ENCODE assay signal across 29 cellular contexts in genomic region chr10:29011511-29011910, GRCh38.
"Had no signal": no experiment of that assay in that cellular context is flagged by ENCODE, and none has a peak within 500 bp of the region (broad histone marks: within the 10 kb centered on the region; RNA-seq: fewer than 3 reads in every experiment).

No MANE protein-coding gene starts in this region.

- H3K36me3 ChIP-seq: adrenal gland had no signal

- H3K9me3 Mint-ChIP-seq: activated B cell treated with CpG ODN at 0.5 μM for 24 hours; activated CD4-positive, alpha-beta T cell treated with anti-CD3 and anti-CD28 coated beads, Interleukin-2, amount 10 ng/mL, durations not matched to agents 24 days and 14 days; activated naive CD4-positive, alpha-beta T cell treated with anti-CD3 and anti-CD28 coated beads, Interleukin-2, amount 10 ng/mL, durations not matched to agents 7 days and 5 days; activated naive CD8-positive, alpha-beta T cell treated with anti-CD3 and anti-CD28 coated beads for 36 hours; activated T-cell treated with anti-CD3 and anti-CD28 coated beads, Interleukin-2, amount 50 U/mL, for 4 hours; activated T-helper 2 cell treated with anti-CD3 and anti-CD28 coated beads, Interferon-gamma antibody, Interleukin-2, Interleukin-4, amounts not matched to agents 10 μg/mL and 5 μg/mL and 100 μg/mL, durations not matched to agents 14 hours and 24 hours and 36 hours; central memory CD8-positive, alpha-beta T cell; T-cell had no signal

- FAIRE-seq: RCC 7860, TTC549 had no signal

- H3K4me3 ChIP-seq: adrenal gland had no signal

- H3K27ac Mint-ChIP-seq: activated B cell treated with CpG ODN at 0.5 μM for 24 hours; activated CD4-positive, alpha-beta T cell treated with anti-CD3 and anti-CD28 coated beads, Interleukin-2, amount 10 ng/mL, durations not matched to agents 24 days and 14 days; activated naive CD4-positive, alpha-beta T cell treated with anti-CD3 and anti-CD28 coated beads, Interleukin-2, amount 10 ng/mL, durations not matched to agents 7 days and 5 days; activated naive CD8-positive, alpha-beta T cell treated with anti-CD3 and anti-CD28 coated beads for 36 hours; activated T-helper 2 cell treated with anti-CD3 and anti-CD28 coated beads, Interferon-gamma antibody, Interleukin-2, Interleukin-4, amounts not matched to agents 10 μg/mL and 5 μg/mL and 100 μg/mL, durations not matched to agents 14 hours and 24 hours and 36 hours; brain; T-cell had no signal

- H3K27me3 Mint-ChIP-seq: activated B cell treated with CpG ODN at 0.5 μM for 24 hours; activated CD4-positive, alpha-beta T cell treated with anti-CD3 and anti-CD28 coated beads, Interleukin-2, amount 10 ng/mL, durations not matched to agents 24 days and 14 days had no signal

- H3K27ac ChIP-seq: adrenal gland had no signal

- H3K9me3 ChIP-seq: adrenal gland had no signal

- DNase-seq: activated B cell treated with CpG ODN at 0.5 μM for 24 hours; activated CD4-positive, alpha-beta T cell treated with anti-CD3 and anti-CD28 coated beads for 1 hour; activated CD4-positive, alpha-beta T cell treated with anti-CD3 and anti-CD28 coated beads, Interleukin-2, amount 10 ng/mL, durations not matched to agents 24 days and 14 days; activated CD4-positive, alpha-beta T cell treated with anti-CD3 and anti-CD28 coated beads, Interleukin-2, amount 50 U/mL, for 48 hours; activated gamma-delta T cell treated with Interleukin-2 at 50 U/mL for 16 hours; activated naive CD4-positive, alpha-beta T cell treated with anti-CD3 and anti-CD28 coated beads, Interleukin-2, amount 10 ng/mL, durations not matched to agents 7 days and 5 days; activated naive CD8-positive, alpha-beta T cell treated with anti-CD3 and anti-CD28 coated beads for 36 hours; activated T-cell treated with anti-CD3 and anti-CD28 coated beads, Interleukin-2, amount 50 U/mL, for 4 hours; adrenal gland; anterior cingulate cortex; KG1; NCI-H1092; NCI-H1417; NCI-H1930; NCI-H2171; NCI-H2227 treated with DMSO at 0.1 percent for 48 hours; NCI-H446 treated with DMSO at 0.1 percent for 48 hours; NCI-H526 treated with DMSO at 0.1 percent for 48 hours; NCI-H82; OCI-M1; SHP77 treated with DMSO at 0.1 percent for 48 hours; T-cell; T-helper 2 cell; T1000 had no signal

- H3K36me3 Mint-ChIP-seq: activated naive CD4-positive, alpha-beta T cell treated with anti-CD3 and anti-CD28 coated beads, Interleukin-2, amount 10 ng/mL, durations not matched to agents 7 days and 5 days; activated naive CD8-positive, alpha-beta T cell treated with anti-CD3 and anti-CD28 coated beads for 36 hours; brain; T-cell had no signal

- H3K27me3 ChIP-seq: adrenal gland had no signal

- H3K4me1 ChIP-seq: adrenal gland had no signal

- H3K4me1 Mint-ChIP-seq: activated B cell treated with CpG ODN at 0.5 μM for 24 hours; activated CD4-positive, alpha-beta T cell treated with anti-CD3 and anti-CD28 coated beads, Interleukin-2, amount 10 ng/mL, durations not matched to agents 24 days and 14 days; activated naive CD4-positive, alpha-beta T cell treated with anti-CD3 and anti-CD28 coated beads, Interleukin-2, amount 10 ng/mL, durations not matched to agents 7 days and 5 days; activated naive CD8-positive, alpha-beta T cell treated with anti-CD3 and anti-CD28 coated beads for 36 hours; central memory CD8-positive, alpha-beta T cell; T-cell had no signal

- H3K4me3 Mint-ChIP-seq: activated B cell treated with CpG ODN at 0.5 μM for 24 hours; activated CD4-positive, alpha-beta T cell treated with anti-CD3 and anti-CD28 coated beads, Interleukin-2, amount 10 ng/mL, durations not matched to agents 24 days and 14 days; activated naive CD4-positive, alpha-beta T cell treated with anti-CD3 and anti-CD28 coated beads, Interleukin-2, amount 10 ng/mL, durations not matched to agents 7 days and 5 days; activated naive CD8-positive, alpha-beta T cell treated with anti-CD3 and anti-CD28 coated beads for 36 hours; activated T-cell treated with anti-CD3 and anti-CD28 coated beads, Interleukin-2, amount 50 U/mL, for 4 hours; brain; central memory CD8-positive, alpha-beta T cell; T-cell had no signal
